Comparison of ENCODE assay signal across 8 cellular contexts in genomic region chr11:43879789-43880639, GRCh38. TPM values are rescaled to one million over a fixed set of nuclear protein-coding genes. Genes with fewer than 3 reads are reported as not detected.
DNase-seq lines count a peak whose midpoint lies in the region; ATAC-seq and TF ChIP-seq lines count a peak whose summit lies in the region.

No MANE protein-coding gene starts in this region.

- H3K4me3 ChIP-seq in GM23248 (peak overlapping the region; percentile 95), SK-N-SH (ENCODE audit: low read depth in 2 of 2, low read length in 1 of 2) (peak overlapping the region; percentile 96 to 99), left ventricle myocardium inferior (peak overlapping the region; percentile 98), skin epidermis (peak overlapping the region; percentile 66 to 94 (median 85))

- H3K36me3 ChIP-seq in GM23248 (ENCODE audit: low read depth) (peaks cover 22% of the 10 kb centered on the region), SK-N-SH (replicated peaks in 1 of 2; ENCODE audit: control insufficient read depth in 1 of 2, insufficient read depth in 2 of 2, low read length in 1 of 2) (peaks cover 21% of the 10 kb centered on the region in 2 experiments), left ventricle myocardium inferior (peaks cover 27% of the 10 kb centered on the region)

- TF ChIP-seq CTCF in SK-N-SH (IDR thresholded peaks at IDR 0.05), result no peak
- TF ChIP-seq CTCF in left ventricle myocardium inferior (IDR thresholded peaks at IDR 0.05; ENCODE audit: borderline replicate concordance), result no peak

- intact Hi-C loops in left ventricle myocardium inferior (cut with micrococcal nuclease), result no loop called here

- H3F3A ChIP-seq in GM23248 (ENCODE audit: insufficient read depth) (no peaks in the 10 kb centered on the region), SK-N-SH (replicated peaks; ENCODE audit: insufficient read depth) (no peaks in the 10 kb centered on the region)

- no peak for ATAC-seq in HG03045 (IDR thresholded peaks at IDR 0.05; ENCODE audit: unreplicated experiment)

- 49 to 50% methylated on average over 13 of the region's 13 CpGs for WGBS in GM23248 (ENCODE audit: low coverage in 1 of 2, low lambda C conversion rate in 2 of 2, missing lambda C conversion rate in 2 of 2), 2 experiments
- WGBS in SK-N-SH (ENCODE audit: low lambda C conversion rate), result 53% methylated on average over 13 of the region's 13 CpGs

- no peak overlapping the region for H3K27ac ChIP-seq in GM23248
- H3K27ac ChIP-seq in SK-N-SH (ENCODE audit: low read depth in 2 of 2, low read length in 1 of 2), result no peak overlapping the region; a peak in 1 of 4 replicates
- H3K27ac ChIP-seq in left ventricle myocardium inferior (replicated peaks), result peak overlapping the region; percentile 83
- peak overlapping the region in 13 of 21 experiments; percentile 41 to 91 (median 75) for H3K27ac ChIP-seq in skin epidermis

- CTCF ChIA-PET in SK-N-SH (lab: Yijun Ruan, JAX), result interaction anchor here (1.0 to 2.0 kb wide), 3 partner anchors 10 to 67 kb away, joined by 4 to 14 read pairs (median 6); no protein-coding TSS in a partner anchor

- H4K20me1 ChIP-seq in GM23248 (ENCODE audit: insufficient read depth) (no peaks in the 10 kb centered on the region), SK-N-SH (ENCODE audit: insufficient read depth) (no peaks in the 10 kb centered on the region)

- H3K79me2 ChIP-seq in GM23248 (ENCODE audit: insufficient read depth) (peaks cover 20% of the 10 kb centered on the region), SK-N-SH (ENCODE audit: insufficient read depth) (peaks cover 18% of the 10 kb centered on the region)

- POLR2A ChIA-PET in SK-N-SH (lab: Yijun Ruan, JAX), result interaction anchor here (1.0 kb wide), 1 partner anchor 61 kb away, joined by 3 read pairs; no protein-coding TSS in a partner anchor

- peaks cover 13% of the 10 kb centered on the region; the same call in 1 of the 2 replicates for H3K4me1 ChIP-seq in GM23248 (ENCODE audit: insufficient read depth)
- peaks cover 11 to 15% of the 10 kb centered on the region in 2 experiments; a peak in 3 of 4 replicates for H3K4me1 ChIP-seq in SK-N-SH (ENCODE audit: control insufficient read depth in 1 of 2, insufficient read depth in 2 of 2, low read depth in 1 of 2, low read length in 1 of 2)
- peaks cover 25% of the 10 kb centered on the region for H3K4me1 ChIP-seq in left ventricle myocardium inferior

- TF ChIP-seq EP300 in SK-N-SH (IDR thresholded peaks at IDR 0.05; ENCODE audit: borderline replicate concordance in 1 of 2, low read depth in 1 of 2, low read length in 1 of 2), result no peak

- no peak for DNase-seq in GM23248
- DNase-seq in SK-N-SH, result no peak
- DNase-seq in left ventricle myocardium inferior, result no peak
- no peak for DNase-seq in NCI-H1048 (lab: John Stamatoyannopoulos, UW)
- DNase-seq in germinal center (ENCODE audit: low spot score), result no peak
- no peak for DNase-seq in amniotic stem cell (lab: John Stamatoyannopoulos, UW)

- H3K27me3 ChIP-seq in GM23248 (replicated peaks; ENCODE audit: insufficient read depth) (no peaks in the 10 kb centered on the region), SK-N-SH (ENCODE audit: insufficient read depth) (peaks cover 12% of the 10 kb centered on the region; the same call in 1 of the 2 replicates), left ventricle myocardium inferior (ENCODE audit: low read depth) (peaks cover 29% of the 10 kb centered on the region)

- H2AFZ ChIP-seq in GM23248 (peak overlapping the region; percentile 100), SK-N-SH (ENCODE audit: low read depth) (peak overlapping the region; percentile 100)

- in situ Hi-C loops in GM23248 (cut with MboI), result no loop called here

- H3K9me3 ChIP-seq in GM23248 (ENCODE audit: low read depth) (no peaks in the 10 kb centered on the region), SK-N-SH (no peaks in the 10 kb centered on the region), left ventricle myocardium inferior (replicated peaks) (no peaks in the 10 kb centered on the region)

- no peaks in the 10 kb centered on the region for H3K9me2 ChIP-seq in GM23248 (ENCODE audit: insufficient read depth)
- H3K9me2 ChIP-seq in SK-N-SH, result no peaks in the 10 kb centered on the region

- H3K9ac ChIP-seq in GM23248, result peak overlapping the region; percentile 87
- peak overlapping the region; percentile 89; the same call in 1 of the 2 replicates for H3K9ac ChIP-seq in SK-N-SH

- H3K4me2 ChIP-seq in GM23248 (ENCODE audit: unreplicated experiment) (peak overlapping the region; percentile 98), SK-N-SH (peak overlapping the region; percentile 91)

- TF ChIP-seq RAD21 in SK-N-SH (IDR thresholded peaks at IDR 0.05; ENCODE audit: low read length), result no peak

TF ChIP-seq in SK-N-SH, 30 proteins besides CTCF, POLR2A, EP300 and RAD21 (continues in another document):
- no peak for TF ChIP-seq GABPA (IDR thresholded peaks at IDR 0.05; ENCODE audit: low read depth)
- no peak for TF ChIP-seq PBX3 (IDR thresholded peaks at IDR 0.05)
- no peak for TF ChIP-seq GATA2 (CRISPR knock-in tag; IDR thresholded peaks at IDR 0.05)
- no peak for TF ChIP-seq TCF12 (IDR thresholded peaks at IDR 0.05)
- no peak for TF ChIP-seq RCOR1 (IDR thresholded peaks at IDR 0.05; ENCODE audit: low read length)
- no peak for TF ChIP-seq MEF2A (IDR thresholded peaks at IDR 0.05; ENCODE audit: borderline replicate concordance, low read depth)
- TF ChIP-seq FOXM1 (IDR thresholded peaks at IDR 0.05; ENCODE audit: low read depth), result no peak
- TF ChIP-seq ZBTB33 (IDR thresholded peaks at IDR 0.05; ENCODE audit: borderline replicate concordance, low read depth), result no peak
- no peak for TF ChIP-seq REST (IDR thresholded peaks at IDR 0.05; ENCODE audit: low read depth, low read length)
- no peak for TF ChIP-seq ELF1 (IDR thresholded peaks at IDR 0.05)
- TF ChIP-seq USF1 (IDR thresholded peaks at IDR 0.05; ENCODE audit: borderline replicate concordance, low read depth), result no peak
- no peak for TF ChIP-seq CHD2 (IDR thresholded peaks at IDR 0.05; ENCODE audit: low read length, partially characterized antibody)
- no peak for TF ChIP-seq SMC3 (IDR thresholded peaks at IDR 0.05; ENCODE audit: low read depth, low read length)

RNA-seq across cellular contexts. Expression of gene ALKBH3, which starts 0.6 kb away (rescaled TPM):
- total RNA-seq in GM23248 (2014; rRNA removed; shearing (Covaris generic)), result 36.6 and 46.8 TPM in 2 replicates
- 29.3 and 31.2 TPM in 2 replicates for polyA plus RNA-seq in GM23248 (2016; fragmentation: Nextera tagmentation; extraction: Ambion mirVana)
- 27.0 and 34.2 TPM in 2 replicates for polyA plus RNA-seq in SK-N-SH (2012; rRNA removed)
- polyA plus RNA-seq in SK-N-SH (2012; cell fraction: cytosol; rRNA removed), result 31.6 and 37.2 TPM in 2 replicates
- polyA plus RNA-seq in SK-N-SH (2012; cell fraction: nucleus; rRNA removed), result 27.6 and 30.8 TPM in 2 replicates
- 18.1 TPM for total RNA-seq in left ventricle myocardium inferior

Comparison
In these comparisons a context has a peak if more than half of its experiments do, and no peak if none do; other contexts are left out.
1. H3K27ac ChIP-seq: peak in left ventricle myocardium inferior (single experiment) and skin epidermis (13 of 21); none in GM23248 (single experiment) and SK-N-SH (0 of 2).
2. Peak in every context shown above with its lines, with median percentiles within 50 percentile points of each other: H3K4me3 ChIP-seq.